Comparison of ENCODE assay signal across 23 cellular contexts in the genomic region with DNA sequence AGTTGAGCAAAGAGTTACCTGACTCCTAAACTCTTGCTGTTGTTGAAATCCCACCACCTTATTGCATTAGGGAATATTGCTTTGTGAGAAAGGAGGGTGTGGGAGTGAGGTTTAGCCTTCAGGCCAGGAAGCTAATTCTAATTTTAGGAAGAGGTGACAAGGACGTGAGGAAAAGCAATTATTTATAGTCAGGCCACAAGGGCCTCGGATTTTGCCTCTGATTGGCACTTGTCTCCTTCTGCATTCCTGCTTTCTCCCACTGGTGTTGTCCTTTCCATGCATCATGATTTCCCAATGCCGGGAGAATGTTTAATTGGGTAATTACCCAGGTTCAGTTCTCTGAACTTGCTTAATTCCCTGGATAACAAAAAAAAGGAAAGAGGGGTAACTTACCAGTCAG. TPM values are rescaled to one million over a fixed set of nuclear protein-coding genes. Genes with fewer than 3 reads are reported as not detected.
DNase-seq lines count a peak whose midpoint lies in the region; ATAC-seq and TF ChIP-seq lines count a peak whose summit lies in the region.
"Had no signal": no experiment of that assay in that cellular context is flagged by ENCODE, and none has a peak within 500 bp of the region (broad histone marks: within the 10 kb centered on the region; RNA-seq: fewer than 3 reads in every experiment).

No MANE protein-coding gene starts in this region.

- TF ChIP-seq POLR2A in IMR-90 (IDR thresholded peaks at IDR 0.05; ENCODE audit: low read depth, low read length): no peak
- TF ChIP-seq POLR2A in body of pancreas (IDR thresholded peaks at IDR 0.05): no peak

- H2AK9ac ChIP-seq in IMR-90 (replicated peaks; ENCODE audit: low read depth, low read length, poor library complexity): no peak overlapping the region

- no peak overlapping the region for H3K23ac ChIP-seq in IMR-90 (ENCODE audit: low read depth, low read length)

- POLR2A ChIA-PET in IMR-90 (lab: Charles Lee; ENCODE audit: unreplicated experiment): no interaction called here

- H3K27ac ChIP-seq in IMR-90 (ENCODE audit: insufficient read depth, low read length): no peak overlapping the region
- H3K27ac ChIP-seq in body of pancreas: no peak overlapping the region
- H3K27ac ChIP-seq: A549; BLaER1 treated with 17β-estradiol and CSF1 and Interleukin-3, amounts not matched to agents 10 nM and 100 nM; PC-9 had no signal

- DNase-seq in EH (ENCODE audit: low read depth): peak; percentile 37
- no peak for DNase-seq in IMR-90
- DNase-seq in left cardiac atrium: no peak
- DNase-seq in myocyte (ENCODE audit: low read depth): peak; percentile 47
- DNase-seq in body of pancreas: no peak
- DNase-seq in GM19238 (ENCODE audit: insufficient read length, low spot score): no peak
- DNase-seq: AML-193; CD4-positive, alpha-beta T cell; DMS79 treated with DMSO at 0.1 percent for 48 hours; KBM-7; MM.1S; NCI-H1048; NCI-H1417; NCI-H1694; NCI-H2081; NCI-H2227 treated with DMSO at 0.1 percent for 48 hours; NCI-H526 treated with DMSO at 0.1 percent for 48 hours; PC-9; RPMI8226; SHP77 treated with DMSO at 0.1 percent for 48 hours had no signal

- no CpG with 5 or more reads among the region's 3 CpGs for WGBS in IMR-90 (ENCODE audit: extremely low coverage in 2 of 2, insufficient read length in 1 of 2), 2 experiments
- 65 to 70% methylated on average over 3 of the region's 3 CpGs for WGBS in body of pancreas, 2 donors

- H4K20me1 ChIP-seq in IMR-90 (ENCODE audit: insufficient read depth, low read length): no peaks in the 10 kb centered on the region
- H4K20me1 ChIP-seq: BLaER1 treated with 17β-estradiol and CSF1 and Interleukin-3, amounts not matched to agents 10 nM and 100 nM had no signal

- in situ Hi-C loops in IMR-90 (cut with MboI; ENCODE audit: low sequenced_read_pairs): no loop called here

- dilution Hi-C loops in IMR-90 (cut with HindIII; ENCODE audit: low sequenced_read_pairs, unreplicated experiment): no loop called here

- intact Hi-C loops in IMR-90 (cut with micrococcal nuclease) (no loop called here), left cardiac atrium (cut with DNase I) (no loop called here), body of pancreas (cut with DNase I) (no loop called here)

- no peak for TF ChIP-seq CTCF in IMR-90 (conservative IDR thresholded peaks at IDR 0.05; ENCODE audit: low read depth, low read length)
- no peak for TF ChIP-seq CTCF in body of pancreas (IDR thresholded peaks at IDR 0.05)

- H3K9me3 ChIP-seq in IMR-90 (ENCODE audit: control insufficient read depth, insufficient read depth, low read length): no peaks in the 10 kb centered on the region
- H3K9me3 ChIP-seq in body of pancreas: no peaks in the 10 kb centered on the region
- H3K9me3 ChIP-seq: A549; BLaER1 treated with 17β-estradiol and CSF1 and Interleukin-3, amounts not matched to agents 10 nM and 100 nM had no signal

- H3K79me1 ChIP-seq in IMR-90 (ENCODE audit: low read depth in 1 of 2, low read length in 2 of 2): peaks cover 3 to 6% of the 10 kb centered on the region in 2 experiments; a peak in 2 of 4 replicates

- H4K91ac ChIP-seq in IMR-90 (ENCODE audit: insufficient read depth, low read depth, low read length): no peak overlapping the region

- no peak overlapping the region for H2AFZ ChIP-seq in IMR-90 (replicated peaks; ENCODE audit: low read length, poor library complexity)
- H2AFZ ChIP-seq: PC-9 had no signal

- H3K36me3 ChIP-seq in IMR-90 (ENCODE audit: control insufficient read depth, insufficient read depth, low read length) (no peaks in the 10 kb centered on the region), body of pancreas (replicated peaks in 1 of 2; ENCODE audit: insufficient read depth in 1 of 2, low read depth in 2 of 2) (no peaks in the 10 kb centered on the region)
- H3K36me3 ChIP-seq: BLaER1 treated with 17β-estradiol and CSF1 and Interleukin-3, amounts not matched to agents 10 nM and 100 nM had no signal

- H3K18ac ChIP-seq in IMR-90 (ENCODE audit: low read depth, low read length): no peak overlapping the region

- H2AK5ac ChIP-seq in IMR-90 (ENCODE audit: low read depth, low read length): peak overlapping the region; percentile 67; the same call in 1 of the 2 replicates

- H2BK5ac ChIP-seq in IMR-90 (ENCODE audit: low read depth, low read length, poor library complexity, severe bottlenecking): no peak overlapping the region

- H3K9ac ChIP-seq in IMR-90 (ENCODE audit: low read depth, low read length): no peak overlapping the region
- H3K9ac ChIP-seq: BLaER1 treated with 17β-estradiol and CSF1 and Interleukin-3, amounts not matched to agents 10 nM and 100 nM had no signal

- H3K14ac ChIP-seq in IMR-90 (replicated peaks; ENCODE audit: low read depth, low read length): no peak overlapping the region

- H3K4me3 ChIP-seq in IMR-90 (ENCODE audit: insufficient read depth, low read depth, low read length): no peak overlapping the region
- H3K4me3 ChIP-seq in body of pancreas: no peak overlapping the region
- H3K4me3 ChIP-seq: A549; BLaER1 treated with 17β-estradiol and CSF1 and Interleukin-3, amounts not matched to agents 10 nM and 100 nM; PC-9 had no signal

- H3K9me1 ChIP-seq in IMR-90 (ENCODE audit: insufficient read depth, low read length): no peaks in the 10 kb centered on the region

- H2BK15ac ChIP-seq in IMR-90 (ENCODE audit: low read depth, low read length): no peak overlapping the region

- H3K4me1 ChIP-seq in IMR-90 (ENCODE audit: control insufficient read depth, insufficient read depth, low read length) (peaks cover 9% of the 10 kb centered on the region), body of pancreas (peaks cover 16% of the 10 kb centered on the region)
- H3K4me1 ChIP-seq: A549; BLaER1 treated with 17β-estradiol and CSF1 and Interleukin-3, amounts not matched to agents 10 nM and 100 nM had no signal

- BruUV-seq in IMR-90 (replicated peaks; lab: Mats Ljungman, UMichigan): no TSS peak

- H2BK120ac ChIP-seq in IMR-90 (ENCODE audit: low read depth, low read length): no peak overlapping the region

- H3K4ac ChIP-seq in IMR-90 (ENCODE audit: low read depth, low read length): no peak overlapping the region

- ATAC-seq in IMR-90 (ENCODE audit: low read depth) (no peak), left cardiac atrium (peak; percentile 62 to 70), body of pancreas (no peak), HG02840 (IDR thresholded peaks at IDR 0.05; ENCODE audit: low FRiP score, unreplicated experiment) (no peak)
- ATAC-seq: A549 had no signal

- H4K5ac ChIP-seq in IMR-90 (ENCODE audit: low read depth, low read length): no peak overlapping the region

- H3K27me3 ChIP-seq in IMR-90 (ENCODE audit: control insufficient read depth, insufficient read depth, low read length): no peaks in the 10 kb centered on the region
- no peaks in the 10 kb centered on the region for H3K27me3 ChIP-seq in body of pancreas
- H3K27me3 ChIP-seq: BLaER1 treated with 17β-estradiol and CSF1 and Interleukin-3, amounts not matched to agents 10 nM and 100 nM had no signal

- H4K8ac ChIP-seq in IMR-90 (ENCODE audit: low read depth in 2 of 2, low read length in 2 of 2): no peak overlapping the region

- H3K4me2 ChIP-seq in IMR-90 (ENCODE audit: low read depth, low read length): no peak overlapping the region
- H3K4me2 ChIP-seq: A549; BLaER1 treated with 17β-estradiol and CSF1 and Interleukin-3, amounts not matched to agents 10 nM and 100 nM; PC-9 had no signal

- no peak for TF ChIP-seq RAD21 in IMR-90 (IDR thresholded peaks at IDR 0.05; ENCODE audit: low read length)

- CTCF ChIA-PET in IMR-90 (lab: Yijun Ruan, JAX): no interaction called here

- no peak overlapping the region for H3K56ac ChIP-seq in IMR-90 (ENCODE audit: extremely low read depth, insufficient read depth, low read length)

- peak overlapping the region; percentile 29; the same call in 1 of the 2 replicates for H2BK20ac ChIP-seq in IMR-90 (ENCODE audit: low read depth, low read length)

TF ChIP-seq in IMR-90, 13 proteins besides CTCF, POLR2A, EP300 and RAD21 (continues in another document):
- no peak for TF ChIP-seq MAFK (IDR thresholded peaks at IDR 0.05; ENCODE audit: low read depth, low read length)
- no peak for TF ChIP-seq RCOR1 (IDR thresholded peaks at IDR 0.05; ENCODE audit: insufficient replicate concordance, low read length)
- TF ChIP-seq SMC3 (IDR thresholded peaks at IDR 0.05; ENCODE audit: low read depth, low read length): no peak
- TF ChIP-seq, protein P1, sequence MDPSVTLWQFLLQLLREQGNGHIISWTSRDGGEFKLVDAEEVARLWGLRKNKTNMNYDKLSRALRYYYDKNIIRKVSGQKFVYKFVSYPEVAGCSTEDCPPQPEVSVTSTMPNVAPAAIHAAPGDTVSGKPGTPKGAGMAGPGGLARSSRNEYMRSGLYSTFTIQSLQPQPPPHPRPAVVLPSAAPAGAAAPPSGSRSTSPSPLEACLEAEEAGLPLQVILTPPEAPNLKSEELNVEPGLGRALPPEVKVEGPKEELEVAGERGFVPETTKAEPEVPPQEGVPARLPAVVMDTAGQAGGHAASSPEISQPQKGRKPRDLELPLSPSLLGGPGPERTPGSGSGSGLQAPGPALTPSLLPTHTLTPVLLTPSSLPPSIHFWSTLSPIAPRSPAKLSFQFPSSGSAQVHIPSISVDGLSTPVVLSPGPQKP (IDR thresholded peaks at IDR 0.05; ENCODE audit: borderline replicate concordance, low read depth, low read length): no peak
- no peak for TF ChIP-seq MXI1 (IDR thresholded peaks at IDR 0.05; ENCODE audit: borderline replicate concordance, low read depth, low read length)
- TF ChIP-seq NFE2L2 (IDR thresholded peaks at IDR 0.05; ENCODE audit: low read depth, low read length): no peak
- no peak for TF ChIP-seq CEBPB (IDR thresholded peaks at IDR 0.05; ENCODE audit: low read depth, low read length)
- TF ChIP-seq MAZ (IDR thresholded peaks at IDR 0.05; ENCODE audit: borderline replicate concordance, low read depth, low read length): no peak
- no peak for TF ChIP-seq CHD1 (IDR thresholded peaks at IDR 0.05; ENCODE audit: low read depth, low read length)
- TF ChIP-seq BHLHE40 (IDR thresholded peaks at IDR 0.05; ENCODE audit: low read depth, low read length): no peak
- TF ChIP-seq RFX5 (IDR thresholded peaks at IDR 0.05; ENCODE audit: low read depth, low read length): no peak
- TF ChIP-seq, protein P2, sequence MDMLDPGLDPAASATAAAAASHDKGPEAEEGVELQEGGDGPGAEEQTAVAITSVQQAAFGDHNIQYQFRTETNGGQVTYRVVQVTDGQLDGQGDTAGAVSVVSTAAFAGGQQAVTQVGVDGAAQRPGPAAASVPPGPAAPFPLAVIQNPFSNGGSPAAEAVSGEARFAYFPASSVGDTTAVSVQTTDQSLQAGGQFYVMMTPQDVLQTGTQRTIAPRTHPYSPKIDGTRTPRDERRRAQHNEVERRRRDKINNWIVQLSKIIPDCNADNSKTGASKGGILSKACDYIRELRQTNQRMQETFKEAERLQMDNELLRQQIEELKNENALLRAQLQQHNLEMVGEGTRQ (IDR thresholded peaks at IDR 0.05; ENCODE audit: low read depth, low read length): no peak

RNA-seq across cellular contexts. Expression of gene SLC38A2, which starts 37.9 kb away (rescaled TPM):
- total RNA-seq in IMR-90 (2012; rRNA removed) (881 and 1,389 TPM in 2 replicates), left cardiac atrium (100 to 1,000 TPM; 122 to 202 TPM), myocyte (399 and 480 TPM in 2 replicates), body of pancreas (100 to 1,000 TPM; 184 to 203 TPM)
- polyA plus RNA-seq in IMR-90 (2012; rRNA removed): 213 and 313 TPM in 2 replicates
- polyA plus RNA-seq in IMR-90 (2012; cell fraction: cytosol; rRNA removed): 33.9 and 129 TPM in 2 replicates
- polyA plus RNA-seq in IMR-90 (2012; cell fraction: nucleus; rRNA removed; ENCODE audit: low replicate concordance): 118 and 947 TPM in 2 replicates
- polyA plus RNA-seq in myocyte (2012): 95.5 TPM

Comparison
In these comparisons a context has a peak if more than half of its experiments do, and no peak if none do; other contexts are left out.
1. DNase-seq: peak in EH (single experiment) and myocyte (single experiment); none in IMR-90 (single experiment), left cardiac atrium (single experiment), body of pancreas (0 of 4) and GM19238 (single experiment).
2. ATAC-seq: peak in left cardiac atrium (2 of 2); none in IMR-90 (single experiment), body of pancreas (single experiment) and HG02840 (single experiment).